Comparison of ENCODE assay signal across 21 cellular contexts in genomic region chr9:90251311-90251710, GRCh38.
"Had no signal": no experiment of that assay in that cellular context is flagged by ENCODE, and none has a peak within 500 bp of the region (broad histone marks: within the 10 kb centered on the region; RNA-seq: fewer than 3 reads in every experiment).

No MANE protein-coding gene starts in this region.

- ATAC-seq: left cardiac atrium; natural killer cell treated with Interleukin-12 subunit alpha and Interleukin-12 subunit beta and Interleukin-15 and Interleukin-18, amount 100 ng/mL, for 72 hours; stimulated activated naive CD8-positive, alpha-beta T cell treated with anti-CD3 and anti-CD28 coated beads, Interleukin-15, amount 100 ng/mL, for 72 hours had no signal

- H3K9me3 ChIP-seq: adrenal gland, ascending aorta, ovary, prostate gland, right atrium auricular region, tibial artery had no signal

- H3K27ac ChIP-seq: adrenal gland, ascending aorta, brain microvascular endothelial cell, ovary, prostate gland, right atrium auricular region, skin epidermis, tibial artery had no signal

- H3K4me1 ChIP-seq: adrenal gland, ascending aorta, prostate gland, right atrium auricular region, tibial artery had no signal

- DNase-seq: activated CD4-positive, alpha-beta T cell treated with anti-CD3 and anti-CD28 coated beads for 1 hour; activated CD8-positive, alpha-beta memory T cell treated with anti-CD3 and anti-CD28 coated beads for 24 hours; activated CD8-positive, alpha-beta memory T cell treated with anti-CD3 and anti-CD28 coated beads, Interleukin-2, amount 50 U/mL, for 4 hours; activated naive CD4-positive, alpha-beta T cell; activated T-cell treated with anti-CD3 and anti-CD28 coated beads, Interleukin-2, amount 50 U/mL, for 24 hours; adrenal gland; brain microvascular endothelial cell; central memory CD4-positive, alpha-beta T cell; dermis blood vessel endothelial cell; effector CD8-positive, alpha-beta T cell; left cardiac atrium; ovary; stimulated activated CD4-positive, alpha-beta T cell treated with anti-CD3 and anti-CD28 coated beads, Interleukin-1b, Interleukin-23, amount 100 ng/mL, for 48 hours; stimulated activated naive CD8-positive, alpha-beta T cell treated with anti-CD3 and anti-CD28 coated beads, Interleukin-15, amount 100 ng/mL, for 72 hours; T-helper 9 cell; tibial artery had no signal

- H3K27me3 ChIP-seq: adrenal gland, ascending aorta, brain microvascular endothelial cell, ovary, right atrium auricular region, tibial artery had no signal

- H3K36me3 ChIP-seq: adrenal gland, ascending aorta, brain microvascular endothelial cell, ovary, prostate gland, right atrium auricular region, tibial artery had no signal

- H3K4me3 ChIP-seq: adrenal gland, ascending aorta, ovary, prostate gland, right atrium auricular region, skin epidermis, tibial artery had no signal
